In genomic region chr2:219856602-219857001, GRCh38 we compare ENCODE assay signal across 24 cellular contexts.
"Had no signal": no experiment of that assay in that cellular context is flagged by ENCODE, and none has a peak within 500 bp of the region (broad histone marks: within the 10 kb centered on the region; RNA-seq: fewer than 3 reads in every experiment).

No MANE protein-coding gene starts in this region.

- H3K36me3 Mint-ChIP-seq: activated naive CD4-positive, alpha-beta T cell treated with anti-CD3 and anti-CD28 coated beads, Interleukin-2, amount 10 ng/mL, durations not matched to agents 7 days and 5 days; naive thymus-derived CD4-positive, alpha-beta T cell; stimulated activated naive B cell treated with anti-CD40 and anti-IgM and Interleukin-4, amounts not matched to agents 10 μg/mL and 1 μg/mL and 100 μg/mL, for 72 hours had no signal

- H3K27ac ChIP-seq: foreskin keratinocyte, sigmoid colon, testis had no signal

- H3K4me1 ChIP-seq: foreskin keratinocyte had no signal

- DNase-seq: activated B cell treated with CpG ODN at 0.5 μM for 24 hours; activated CD4-positive, alpha-beta T cell treated with anti-CD3 and anti-CD28 coated beads for 36 hours; activated CD4-positive, alpha-beta T cell treated with anti-CD3 and anti-CD28 coated beads, Interleukin-2, amount 50 U/mL, for 4 hours; activated CD8-positive, alpha-beta memory T cell treated with anti-CD3 and anti-CD28 coated beads for 24 hours; activated CD8-positive, alpha-beta memory T cell treated with anti-CD3 and anti-CD28 coated beads, Interleukin-2, amount 50 U/mL, for 4 hours; activated effector memory CD4-positive, alpha-beta T cell treated with Interleukin-2 at 50 U/mL for 16 hours; activated naive CD4-positive, alpha-beta T cell treated with anti-CD3 and anti-CD28 coated beads, Interleukin-2, amount 10 ng/mL, durations not matched to agents 7 days and 5 days; activated T-cell treated with anti-CD3 and anti-CD28 coated beads, Interleukin-2, amount 50 U/mL, for 72 hours; amygdala; cortex of kidney; erythroblast; foreskin keratinocyte; kidney; naive thymus-derived CD4-positive, alpha-beta T cell; nucleus accumbens; sigmoid colon; stimulated activated CD4-positive, alpha-beta T cell treated with anti-CD3 and anti-CD28 coated beads, Interleukin-15, amount 100 ng/mL, for 24 hours; stimulated activated CD4-positive, alpha-beta T cell treated with anti-CD3 and anti-CD28 coated beads, Interleukin-2, amount 100 ng/mL, for 48 hours; stimulated activated CD8-positive, alpha-beta memory T cell treated with anti-CD3 and anti-CD28 coated beads, Interleukin-4, amount 100 ng/mL, for 48 hours; stimulated activated naive B cell treated with anti-CD40 and anti-IgM and Interleukin-4, amounts not matched to agents 10 μg/mL and 1 μg/mL and 100 μg/mL, for 72 hours; T-helper 9 cell; testis had no signal

- H3K4me2 ChIP-seq: smooth muscle cell had no signal

- H3K27me3 ChIP-seq: sigmoid colon, testis had no signal

- H3K4me3 ChIP-seq: lung, sigmoid colon, smooth muscle cell, testis had no signal

- H3K9me3 ChIP-seq: sigmoid colon, testis had no signal

- H3K4me3 Mint-ChIP-seq: activated B cell treated with CpG ODN at 0.5 μM for 24 hours; activated CD4-positive, alpha-beta T cell treated with anti-CD3 and anti-CD28 coated beads for 36 hours; activated naive CD4-positive, alpha-beta T cell treated with anti-CD3 and anti-CD28 coated beads, Interleukin-2, amount 10 ng/mL, durations not matched to agents 7 days and 5 days; activated T-cell treated with anti-CD3 and anti-CD28 coated beads, Interleukin-2, amount 50 U/mL, for 72 hours; naive thymus-derived CD4-positive, alpha-beta T cell; stimulated activated naive B cell treated with anti-CD40 and anti-IgM and Interleukin-4, amounts not matched to agents 10 μg/mL and 1 μg/mL and 100 μg/mL, for 72 hours had no signal

- H3K4me1 Mint-ChIP-seq: activated B cell treated with CpG ODN at 0.5 μM for 24 hours; activated CD4-positive, alpha-beta T cell treated with anti-CD3 and anti-CD28 coated beads for 36 hours; activated naive CD4-positive, alpha-beta T cell treated with anti-CD3 and anti-CD28 coated beads, Interleukin-2, amount 10 ng/mL, durations not matched to agents 7 days and 5 days; naive thymus-derived CD4-positive, alpha-beta T cell; stimulated activated naive B cell treated with anti-CD40 and anti-IgM and Interleukin-4, amounts not matched to agents 10 μg/mL and 1 μg/mL and 100 μg/mL, for 72 hours had no signal

- H3K27ac Mint-ChIP-seq: activated B cell treated with CpG ODN at 0.5 μM for 24 hours; activated CD4-positive, alpha-beta T cell treated with anti-CD3 and anti-CD28 coated beads for 36 hours; activated T-cell treated with anti-CD3 and anti-CD28 coated beads, Interleukin-2, amount 50 U/mL, for 72 hours; naive thymus-derived CD4-positive, alpha-beta T cell; stimulated activated naive B cell treated with anti-CD40 and anti-IgM and Interleukin-4, amounts not matched to agents 10 μg/mL and 1 μg/mL and 100 μg/mL, for 72 hours had no signal

- H3K9me3 Mint-ChIP-seq: activated B cell treated with CpG ODN at 0.5 μM for 24 hours; activated naive CD4-positive, alpha-beta T cell treated with anti-CD3 and anti-CD28 coated beads, Interleukin-2, amount 10 ng/mL, durations not matched to agents 7 days and 5 days had no signal

- ATAC-seq: activated CD4-positive, alpha-beta T cell treated with anti-CD3 and anti-CD28 coated beads for 36 hours; activated T-cell treated with anti-CD3 and anti-CD28 coated beads, Interleukin-2, amount 50 U/mL, for 72 hours; foreskin keratinocyte; naive thymus-derived CD4-positive, alpha-beta T cell; stimulated activated naive B cell treated with anti-CD40 and anti-IgM and Interleukin-4, amounts not matched to agents 10 μg/mL and 1 μg/mL and 100 μg/mL, for 72 hours had no signal

- H3K36me3 ChIP-seq: sigmoid colon had no signal
